ENCODE assay signal across 11 cellular contexts in the genomic region with DNA sequence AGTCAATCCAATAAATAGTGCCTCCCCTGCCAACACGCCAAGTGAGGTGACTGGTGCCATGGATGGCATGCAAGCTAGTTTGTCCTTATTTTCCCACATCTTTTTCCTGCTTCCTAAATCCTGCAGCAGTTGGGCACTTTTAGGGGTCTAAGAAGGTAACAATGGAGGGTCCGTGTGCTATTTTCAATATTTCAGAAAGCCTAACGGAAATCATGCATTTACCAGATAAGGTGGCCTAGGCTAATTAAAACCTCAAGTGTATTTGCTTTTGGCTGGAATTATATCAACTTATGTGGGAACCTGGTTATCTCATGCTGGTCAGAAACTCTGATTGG. TPM values are rescaled to one million over a fixed set of nuclear protein-coding genes. Genes with fewer than 3 reads are reported as not detected.
DNase-seq lines count a peak whose midpoint lies in the region; ATAC-seq and TF ChIP-seq lines count a peak whose summit lies in the region.
"Had no signal": no experiment of that assay in that cellular context is flagged by ENCODE, and none has a peak within 500 bp of the region (broad histone marks: within the 10 kb centered on the region; RNA-seq: fewer than 3 reads in every experiment).

No MANE protein-coding gene starts in this region.

- TF ChIP-seq CTCF in WI38 (IDR thresholded peaks at IDR 0.05; ENCODE audit: low read depth, low read length) (no peak), gastroesophageal sphincter (IDR thresholded peaks at IDR 0.05) (no peak)

- peak overlapping the region; percentile 96 for H3K27ac Mint-ChIP-seq in T-helper 2 cell treated with Interferon-gamma antibody and Interleukin-4, amounts not matched to agents 5 μg/mL and 100 μg/mL, for 36 hours
- peak overlapping the region; percentile 90 for H3K27ac Mint-ChIP-seq in stimulated activated effector memory CD8-positive, alpha-beta T cell treated with anti-CD3 and anti-CD28 coated beads, Interleukin-12 subunit alpha, Interleukin-12 subunit beta, amount 100 ng/mL, for 72 hours

- TF ChIP-seq POLR2A in gastroesophageal sphincter (IDR thresholded peaks at IDR 0.05), result no peak

- H3K9me3 ChIP-seq in gastroesophageal sphincter, result no peaks in the 10 kb centered on the region
- H3K9me3 ChIP-seq: A549 had no signal

- ATAC-seq in gastroesophageal sphincter (no peak), HG03571 (IDR thresholded peaks at IDR 0.05; ENCODE audit: unreplicated experiment) (no peak)
- no peak for ATAC-seq in stimulated activated effector memory CD8-positive, alpha-beta T cell treated with anti-CD3 and anti-CD28 coated beads, Interleukin-12 subunit alpha, Interleukin-12 subunit beta, amount 100 ng/mL, for 72 hours
- ATAC-seq: A549 had no signal

- H3K9me3 Mint-ChIP-seq in T-helper 2 cell treated with Interferon-gamma antibody and Interleukin-4, amounts not matched to agents 5 μg/mL and 100 μg/mL, for 36 hours, result no peaks in the 10 kb centered on the region
- no peaks in the 10 kb centered on the region for H3K9me3 Mint-ChIP-seq in stimulated activated effector memory CD8-positive, alpha-beta T cell treated with anti-CD3 and anti-CD28 coated beads, Interleukin-12 subunit alpha, Interleukin-12 subunit beta, amount 100 ng/mL, for 72 hours

- H3K4me3 ChIP-seq in WI38 (ENCODE audit: low read depth, low read length), result peak overlapping the region; percentile 6; the same call in 1 of the 2 replicates
- H3K4me3 ChIP-seq in gastroesophageal sphincter, result peak overlapping the region; percentile 19 to 99
- H3K4me3 ChIP-seq: A549 had no signal

- peaks cover 0 to 88% (median 36%) of the 10 kb centered on the region in 3 donors for H3K4me1 ChIP-seq in gastroesophageal sphincter

- peaks cover 0 to 32% of the 10 kb centered on the region in 2 donors for H3K36me3 ChIP-seq in gastroesophageal sphincter

- H3K27me3 Mint-ChIP-seq in T-helper 2 cell treated with Interferon-gamma antibody and Interleukin-4, amounts not matched to agents 5 μg/mL and 100 μg/mL, for 36 hours (ENCODE audit: low read depth), result no peaks in the 10 kb centered on the region

- WGBS in gastroesophageal sphincter (ENCODE audit: low coverage in 1 of 2), 2 donors, result 52 to 56% methylated on average over 3 of the region's 3 CpGs

- H3K36me3 Mint-ChIP-seq in T-helper 2 cell treated with Interferon-gamma antibody and Interleukin-4, amounts not matched to agents 5 μg/mL and 100 μg/mL, for 36 hours (ENCODE audit: low read depth), result peaks cover 27% of the 10 kb centered on the region
- H3K36me3 Mint-ChIP-seq in stimulated activated effector memory CD8-positive, alpha-beta T cell treated with anti-CD3 and anti-CD28 coated beads, Interleukin-12 subunit alpha, Interleukin-12 subunit beta, amount 100 ng/mL, for 72 hours, result peaks cover 80% of the 10 kb centered on the region

- H3K27ac ChIP-seq in gastroesophageal sphincter, result peak overlapping the region in 3 of 4 donors; percentile 78 to 97 (median 95)

- H3K4me3 Mint-ChIP-seq in T-helper 2 cell treated with Interferon-gamma antibody and Interleukin-4, amounts not matched to agents 5 μg/mL and 100 μg/mL, for 36 hours, result peak overlapping the region; percentile 87
- peak overlapping the region; percentile 60 for H3K4me3 Mint-ChIP-seq in stimulated activated effector memory CD8-positive, alpha-beta T cell treated with anti-CD3 and anti-CD28 coated beads, Interleukin-12 subunit alpha, Interleukin-12 subunit beta, amount 100 ng/mL, for 72 hours

- no peak for TF ChIP-seq EP300 in gastroesophageal sphincter (IDR thresholded peaks at IDR 0.05)

- H3K4me1 Mint-ChIP-seq in T-helper 2 cell treated with Interferon-gamma antibody and Interleukin-4, amounts not matched to agents 5 μg/mL and 100 μg/mL, for 36 hours (ENCODE audit: low read depth), result peaks cover 56% of the 10 kb centered on the region
- H3K4me1 Mint-ChIP-seq in stimulated activated effector memory CD8-positive, alpha-beta T cell treated with anti-CD3 and anti-CD28 coated beads, Interleukin-12 subunit alpha, Interleukin-12 subunit beta, amount 100 ng/mL, for 72 hours, result peaks cover 78% of the 10 kb centered on the region

- no peak for DNase-seq in T-helper 2 cell treated with Interferon-gamma antibody and Interleukin-4, amounts not matched to agents 5 μg/mL and 100 μg/mL, for 36 hours (ENCODE audit: low spot score)
- DNase-seq in T-helper 2 cell, result no peak
- no peak for DNase-seq in stimulated activated effector memory CD8-positive, alpha-beta T cell treated with anti-CD3 and anti-CD28 coated beads, Interleukin-12 subunit alpha, Interleukin-12 subunit beta, amount 100 ng/mL, for 72 hours (ENCODE audit: low spot score in 2 of 2)
- DNase-seq in stimulated activated CD4-positive, alpha-beta T cell treated with anti-CD3 and anti-CD28 coated beads, Interleukin-4, amount 100 ng/mL, for 4 hours, result no peak
- DNase-seq in NOMO-1 treated with dmso at 0.1 percent for 144 hours (lab: John Stamatoyannopoulos, UW; ENCODE audit: unreplicated experiment), result no peak
- DNase-seq: NCI-H2029 had no signal

- H3K27me3 ChIP-seq in gastroesophageal sphincter, result no peaks in the 10 kb centered on the region

RNA-seq across cellular contexts. Expression of gene ITGA5, which starts 4.9 kb away (rescaled TPM):
- total RNA-seq in gastroesophageal sphincter, result 100 to 1,000 TPM; 141 to 908 (median 220) TPM

RNA-seq across cellular contexts. Expression of gene ZNF385A, which starts 29.6 kb away (rescaled TPM):
- total RNA-seq in gastroesophageal sphincter, result 10 to 100 TPM in 3 of 4 donors, 1 to 10 TPM in 1; 7.5 to 28.0 (median 19.5) TPM

RNA-seq across cellular contexts. Expression of gene GPR84, which starts 49.9 kb away (rescaled TPM):
- total RNA-seq in gastroesophageal sphincter, result under 1 TPM in 1 of 4 donors, not detected in 3; 0.54 TPM

RNA-seq across cellular contexts. Expression of gene GTSF1, which starts 59.2 kb away (rescaled TPM):
- total RNA-seq in gastroesophageal sphincter, result 1 to 10 TPM in 1 of 4 donors, not detected in 3; 1.0 TPM
- total RNA-seq: RPMI7951 had no signal
